ENCODE assay signal across 14 cellular contexts in genomic region chr15:48617619-48618018, GRCh38. TPM values are rescaled to one million over a fixed set of nuclear protein-coding genes. Genes with fewer than 3 reads are reported as not detected.
DNase-seq lines count a peak whose midpoint lies in the region; ATAC-seq and TF ChIP-seq lines count a peak whose summit lies in the region.
"Had no signal": no experiment of that assay in that cellular context is flagged by ENCODE, and none has a peak within 500 bp of the region (broad histone marks: within the 10 kb centered on the region; RNA-seq: fewer than 3 reads in every experiment).

No MANE protein-coding gene starts in this region.

- 46 to 64% (median 47%) methylated on average over 2 of the region's 2 CpGs for WGBS in heart left ventricle, 4 donors

- peak overlapping the region; percentile 39; the same call in 1 of the 2 replicates for H3K4me3 Mint-ChIP-seq in HFFc6
- no peak overlapping the region for H3K4me3 Mint-ChIP-seq in WTC11
- H3K4me3 Mint-ChIP-seq: GM23338, neural progenitor cell had no signal

- POLR2A ChIA-PET in WTC11 (lab: Charles Lee): no interaction called here
- POLR2A ChIA-PET in PC-3 (lab: Charles Lee; ENCODE audit: unreplicated experiment): interaction anchor here (0.5 kb wide), 1 partner anchor 182 kb away, joined by 4 read pairs; no protein-coding TSS in a partner anchor

- H3K4me3 ChIP-seq in adipocyte (ENCODE audit: low read length) (peak overlapping the region; percentile 35), heart left ventricle (no peak overlapping the region), skeletal muscle satellite cell (ENCODE audit: low read length) (no peak overlapping the region), PC-3 (ENCODE audit: low read length) (no peak overlapping the region)
- H3K4me3 ChIP-seq: GM23338, neural progenitor cell had no signal

- H3K79me2 ChIP-seq in PC-3 (ENCODE audit: low read length): no peaks in the 10 kb centered on the region

- H3K36me3 ChIP-seq in adipocyte (ENCODE audit: control insufficient read depth, insufficient read depth, low read length, severe bottlenecking) (peaks cover 6% of the 10 kb centered on the region), heart left ventricle (peaks cover 0 to 2% (median 0%) of the 10 kb centered on the region in 9 donors), skeletal muscle satellite cell (ENCODE audit: insufficient read depth, low read length) (peaks cover 38% of the 10 kb centered on the region), PC-3 (ENCODE audit: low read depth, low read length) (no peaks in the 10 kb centered on the region)
- H3K36me3 ChIP-seq: neural progenitor cell had no signal

- TF ChIP-seq POLR2A in heart left ventricle (IDR thresholded peaks at IDR 0.05): no peak

- H3K9me3 Mint-ChIP-seq in HFFc6 (no peaks in the 10 kb centered on the region), WTC11 (peaks cover 20% of the 10 kb centered on the region)

- no peaks in the 10 kb centered on the region for H4K20me1 ChIP-seq in PC-3 (ENCODE audit: low read length)

- BruUV-seq in PC-3 (replicated peaks; lab: Mats Ljungman, UMichigan): no TSS peak

- intact Hi-C loops in heart left ventricle (cut with DNase I): no loop called here
- intact Hi-C loops in PC-3 (cut with micrococcal nuclease): no loop called here

- no peak for DNase-seq in HFFc6
- DNase-seq in adipocyte (ENCODE audit: low read depth): peak; percentile 92
- peak in 4 of 5 donors; percentile 30 to 70 (median 54) for DNase-seq in heart left ventricle
- DNase-seq in DMS79 treated with DMSO at 0.1 percent for 48 hours (lab: John Stamatoyannopoulos, UW): no peak
- no peak for DNase-seq in WTC11 (ENCODE audit: low spot score)
- no peak for DNase-seq in PC-3
- DNase-seq: activated T-cell treated with anti-CD3 and anti-CD28 coated beads for 4 hours, cortex of kidney, DMS79, NCI-H748 treated with DMSO at 0.1 percent for 48 hours had no signal

- no peaks in the 10 kb centered on the region for H3K9me2 ChIP-seq in PC-3 (replicated peaks; ENCODE audit: low read length)

- H3K4me1 Mint-ChIP-seq in HFFc6 (ENCODE audit: low read depth) (peaks cover 95% of the 10 kb centered on the region), WTC11 (peaks cover 4% of the 10 kb centered on the region)
- H3K4me1 Mint-ChIP-seq: neural progenitor cell had no signal

- no peak for TF ChIP-seq CTCF in HFFc6 (IDR thresholded peaks at IDR 0.05)
- TF ChIP-seq CTCF in heart left ventricle (IDR thresholded peaks at IDR 0.05): no peak
- TF ChIP-seq CTCF in WTC11 (IDR thresholded peaks at IDR 0.05): no peak
- no peak for TF ChIP-seq CTCF in PC-3 (conservative IDR thresholded peaks at IDR 0.05; ENCODE audit: low read depth, low read length)

- CTCF ChIA-PET in WTC11 (lab: Charles Lee) (no interaction called here), PC-3 (lab: Charles Lee) (no interaction called here)

- peak overlapping the region; percentile 8 for H3K4me2 ChIP-seq in skeletal muscle satellite cell (ENCODE audit: low read length)
- H3K4me2 ChIP-seq in PC-3 (ENCODE audit: low read length): no peak overlapping the region
- H3K4me2 ChIP-seq: GM23338, neural progenitor cell had no signal

- no peaks in the 10 kb centered on the region for H3K27me3 ChIP-seq in adipocyte (replicated peaks; ENCODE audit: control insufficient read depth, insufficient read depth, low read length)
- no peaks in the 10 kb centered on the region for H3K27me3 ChIP-seq in heart left ventricle
- no peaks in the 10 kb centered on the region for H3K27me3 ChIP-seq in skeletal muscle satellite cell (ENCODE audit: control insufficient read depth, insufficient read depth, low read length)
- no peaks in the 10 kb centered on the region for H3K27me3 ChIP-seq in PC-3 (ENCODE audit: low read length)
- H3K27me3 ChIP-seq: neural progenitor cell had no signal

- H3K27me3 Mint-ChIP-seq in HFFc6 (ENCODE audit: insufficient read depth) (peaks cover 4% of the 10 kb centered on the region), WTC11 (ENCODE audit: low read depth) (no peaks in the 10 kb centered on the region; the same call in 1 of the 2 replicates)

- H3K9ac ChIP-seq in adipocyte (ENCODE audit: low read length) (no peak overlapping the region), skeletal muscle satellite cell (ENCODE audit: low read depth, low read length) (no peak overlapping the region), PC-3 (ENCODE audit: low read length) (no peak overlapping the region)
- H3K9ac ChIP-seq: neural progenitor cell had no signal

- peak; percentile 65 to 91 (median 78) for ATAC-seq in heart left ventricle
- ATAC-seq in WTC11: no peak
- no peak for ATAC-seq in HG03045 (IDR thresholded peaks at IDR 0.05; ENCODE audit: unreplicated experiment)
- no peak for ATAC-seq in PC-3
- ATAC-seq: GM23338 had no signal

- H3K36me3 Mint-ChIP-seq in HFFc6 (ENCODE audit: low read depth) (peaks cover 77% of the 10 kb centered on the region), WTC11 (no peaks in the 10 kb centered on the region)

- H3F3A ChIP-seq in PC-3 (ENCODE audit: low read length, unreplicated experiment): no peaks in the 10 kb centered on the region

- H3K27ac ChIP-seq in heart left ventricle (peak overlapping the region in 1 of 12 donors; percentile 15), PC-3 (ENCODE audit: low read length) (no peak overlapping the region)
- H3K27ac ChIP-seq: neural progenitor cell had no signal

- no peaks in the 10 kb centered on the region for H3K9me3 ChIP-seq in adipocyte (ENCODE audit: control insufficient read depth, low read length)
- H3K9me3 ChIP-seq in heart left ventricle: no peaks in the 10 kb centered on the region
- H3K9me3 ChIP-seq in skeletal muscle satellite cell (replicated peaks; ENCODE audit: low read length): no peaks in the 10 kb centered on the region
- H3K9me3 ChIP-seq in PC-3 (ENCODE audit: low read length): no peaks in the 10 kb centered on the region

- H3K4me1 ChIP-seq in adipocyte (ENCODE audit: control insufficient read depth, insufficient read depth, low read length): peaks cover 70% of the 10 kb centered on the region
- peaks cover 0 to 70% (median 4%) of the 10 kb centered on the region in 12 donors for H3K4me1 ChIP-seq in heart left ventricle
- peaks cover 20% of the 10 kb centered on the region for H3K4me1 ChIP-seq in skeletal muscle satellite cell (ENCODE audit: control insufficient read depth, insufficient read depth, low read length)
- H3K4me1 ChIP-seq in PC-3 (ENCODE audit: insufficient read depth, low read length): no peaks in the 10 kb centered on the region

- peak overlapping the region; percentile 73 for H3K27ac Mint-ChIP-seq in HFFc6
- no peak overlapping the region for H3K27ac Mint-ChIP-seq in WTC11
- H3K27ac Mint-ChIP-seq: GM23338, neural progenitor cell had no signal

- no peak overlapping the region for H2AFZ ChIP-seq in PC-3 (ENCODE audit: low read length)
- H2AFZ ChIP-seq: GM23338, neural progenitor cell had no signal

TF ChIP-seq in WTC11, 78 proteins besides CTCF, POLR2A, EP300 and RAD21 (continues in another document):
- TF ChIP-seq ZNF425 (CRISPR knock-in tag; conservative IDR thresholded peaks at IDR 0.05): no peak
- TF ChIP-seq ZBTB43 (CRISPR knock-in tag; IDR thresholded peaks at IDR 0.05): no peak
- no peak for TF ChIP-seq NR3C1 (CRISPR knock-in tag; conservative IDR thresholded peaks at IDR 0.05; ENCODE audit: low read depth)

RNA-seq across cellular contexts. Expression of gene FBN1, which starts 27.9 kb away (rescaled TPM):
- total RNA-seq in HFFc6 (2021; fragmentation: NEBNext Ultra II Directional; extraction: Animal tissue kit (Norgen Biotek cat#: 25700)): 100 to 1,000 TPM; 584 to 754 (median 609) TPM
- total RNA-seq in heart left ventricle (100 to 1,000 TPM in 1 of 9 donors, 10 to 100 TPM in 8; 22.5 to 115 (median 38.9) TPM), WTC11 (2021) (3.3 to 5.2 TPM (median 3.7 TPM) in 3 replicates), PC-3 (2014; rRNA removed) (6.7 and 7.4 TPM in 2 replicates)
- polyA plus RNA-seq in heart left ventricle: 10 to 100 TPM in 1 of 2 donors, 1 to 10 TPM in 1; 5.7 to 28.7 TPM
- 1,022 and 1,293 TPM in 2 replicates for total RNA-seq in skeletal muscle satellite cell (2012; rRNA removed)

Comparison
In these comparisons a context has a peak if more than half of its experiments do, and no peak if none do; other contexts are left out.
1. DNase-seq: peak in adipocyte (single experiment) and heart left ventricle (4 of 5); none in HFFc6 (single experiment), DMS79 treated with DMSO at 0.1 percent for 48 hours (single experiment), WTC11 (single experiment) and PC-3 (single experiment).
2. ATAC-seq: peak in heart left ventricle (4 of 4); none in WTC11 (single experiment), HG03045 (single experiment) and PC-3 (single experiment).
3. RNA of gene FBN1, which starts 27.9 kb away (total RNA-seq): 584 to 754 TPM in HFFc6; 22.5 to 115 TPM in heart left ventricle, 6.7 to 7.4 TPM in PC-3 and 3.3 to 5.2 TPM in WTC11; every median in the first group is over 4 times any median in the second.